1 cellular context compared by ENCODE assay signal in genomic region chr16:11358531-11358930, GRCh38.
TF ChIP-seq lines count a peak whose summit lies in the region.

No MANE protein-coding gene starts in this region.

TF ChIP-seq in HepG2, 621 proteins besides CTCF, POLR2A, EP300 and RAD21:
- TF ChIP-seq EEA1 (CRISPR knock-in tag; IDR thresholded peaks at IDR 0.05; ENCODE audit: borderline replicate concordance) (no peak), ZNF326 (CRISPR knock-in tag; IDR thresholded peaks at IDR 0.05; ENCODE audit: borderline replicate concordance) (no peak), REXO4 (CRISPR knock-in tag; IDR thresholded peaks at IDR 0.05; ENCODE audit: borderline replicate concordance) (no peak), GABPA (IDR thresholded peaks at IDR 0.05; ENCODE audit: low read depth, low read length) (no peak), GABPA (CRISPR knock-in tag; IDR thresholded peaks at IDR 0.05; ENCODE audit: low read depth) (no peak), GLMP (CRISPR knock-in tag; IDR thresholded peaks at IDR 0.05; ENCODE audit: borderline replicate concordance) (no peak), IRX3 (CRISPR knock-in tag; IDR thresholded peaks at IDR 0.05; ENCODE audit: borderline replicate concordance, low read depth) (no peak), ZZZ3 (CRISPR knock-in tag; IDR thresholded peaks at IDR 0.05; ENCODE audit: borderline replicate concordance) (no peak), ZNF781 (CRISPR knock-in tag; IDR thresholded peaks at IDR 0.05; ENCODE audit: borderline replicate concordance, not compliant biosample characterization) (no peak), ZNF782 (CRISPR knock-in tag; IDR thresholded peaks at IDR 0.05; ENCODE audit: borderline replicate concordance) (no peak), YY1 (IDR thresholded peaks at IDR 0.05; ENCODE audit: insufficient read depth, insufficient replicate concordance, low read depth, low read length) (no peak), ZNF501 (CRISPR knock-in tag; IDR thresholded peaks at IDR 0.05) (no peak), ZNF274 (CRISPR knock-in tag; IDR thresholded peaks at IDR 0.05) (0 out of 2 replicates have a peak, but pooled peaks have one; percentile 22), ZBTB1 (CRISPR knock-in tag; IDR thresholded peaks at IDR 0.05; ENCODE audit: borderline replicate concordance) (no peak), ONECUT2 (CRISPR knock-in tag; IDR thresholded peaks at IDR 0.05) (no peak), HES4 (CRISPR knock-in tag; IDR thresholded peaks at IDR 0.05; ENCODE audit: borderline replicate concordance) (no peak), MYC (CRISPR knock-in tag; IDR thresholded peaks at IDR 0.05; ENCODE audit: borderline replicate concordance) (0 out of 2 replicates have a peak, but pooled peaks have one; percentile 15), KLF16 (CRISPR knock-in tag; IDR thresholded peaks at IDR 0.05) (no peak)
- TF ChIP-seq, protein P1, sequence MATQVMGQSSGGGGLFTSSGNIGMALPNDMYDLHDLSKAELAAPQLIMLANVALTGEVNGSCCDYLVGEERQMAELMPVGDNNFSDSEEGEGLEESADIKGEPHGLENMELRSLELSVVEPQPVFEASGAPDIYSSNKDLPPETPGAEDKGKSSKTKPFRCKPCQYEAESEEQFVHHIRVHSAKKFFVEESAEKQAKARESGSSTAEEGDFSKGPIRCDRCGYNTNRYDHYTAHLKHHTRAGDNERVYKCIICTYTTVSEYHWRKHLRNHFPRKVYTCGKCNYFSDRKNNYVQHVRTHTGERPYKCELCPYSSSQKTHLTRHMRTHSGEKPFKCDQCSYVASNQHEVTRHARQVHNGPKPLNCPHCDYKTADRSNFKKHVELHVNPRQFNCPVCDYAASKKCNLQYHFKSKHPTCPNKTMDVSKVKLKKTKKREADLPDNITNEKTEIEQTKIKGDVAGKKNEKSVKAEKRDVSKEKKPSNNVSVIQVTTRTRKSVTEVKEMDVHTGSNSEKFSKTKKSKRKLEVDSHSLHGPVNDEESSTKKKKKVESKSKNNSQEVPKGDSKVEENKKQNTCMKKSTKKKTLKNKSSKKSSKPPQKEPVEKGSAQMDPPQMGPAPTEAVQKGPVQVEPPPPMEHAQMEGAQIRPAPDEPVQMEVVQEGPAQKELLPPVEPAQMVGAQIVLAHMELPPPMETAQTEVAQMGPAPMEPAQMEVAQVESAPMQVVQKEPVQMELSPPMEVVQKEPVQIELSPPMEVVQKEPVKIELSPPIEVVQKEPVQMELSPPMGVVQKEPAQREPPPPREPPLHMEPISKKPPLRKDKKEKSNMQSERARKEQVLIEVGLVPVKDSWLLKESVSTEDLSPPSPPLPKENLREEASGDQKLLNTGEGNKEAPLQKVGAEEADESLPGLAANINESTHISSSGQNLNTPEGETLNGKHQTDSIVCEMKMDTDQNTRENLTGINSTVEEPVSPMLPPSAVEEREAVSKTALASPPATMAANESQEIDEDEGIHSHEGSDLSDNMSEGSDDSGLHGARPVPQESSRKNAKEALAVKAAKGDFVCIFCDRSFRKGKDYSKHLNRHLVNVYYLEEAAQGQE (IDR thresholded peaks at IDR 0.05; ENCODE audit: borderline replicate concordance in 1 of 2, low read depth in 1 of 2, low read length in 2 of 2): no peak
- TF ChIP-seq, protein P2, sequence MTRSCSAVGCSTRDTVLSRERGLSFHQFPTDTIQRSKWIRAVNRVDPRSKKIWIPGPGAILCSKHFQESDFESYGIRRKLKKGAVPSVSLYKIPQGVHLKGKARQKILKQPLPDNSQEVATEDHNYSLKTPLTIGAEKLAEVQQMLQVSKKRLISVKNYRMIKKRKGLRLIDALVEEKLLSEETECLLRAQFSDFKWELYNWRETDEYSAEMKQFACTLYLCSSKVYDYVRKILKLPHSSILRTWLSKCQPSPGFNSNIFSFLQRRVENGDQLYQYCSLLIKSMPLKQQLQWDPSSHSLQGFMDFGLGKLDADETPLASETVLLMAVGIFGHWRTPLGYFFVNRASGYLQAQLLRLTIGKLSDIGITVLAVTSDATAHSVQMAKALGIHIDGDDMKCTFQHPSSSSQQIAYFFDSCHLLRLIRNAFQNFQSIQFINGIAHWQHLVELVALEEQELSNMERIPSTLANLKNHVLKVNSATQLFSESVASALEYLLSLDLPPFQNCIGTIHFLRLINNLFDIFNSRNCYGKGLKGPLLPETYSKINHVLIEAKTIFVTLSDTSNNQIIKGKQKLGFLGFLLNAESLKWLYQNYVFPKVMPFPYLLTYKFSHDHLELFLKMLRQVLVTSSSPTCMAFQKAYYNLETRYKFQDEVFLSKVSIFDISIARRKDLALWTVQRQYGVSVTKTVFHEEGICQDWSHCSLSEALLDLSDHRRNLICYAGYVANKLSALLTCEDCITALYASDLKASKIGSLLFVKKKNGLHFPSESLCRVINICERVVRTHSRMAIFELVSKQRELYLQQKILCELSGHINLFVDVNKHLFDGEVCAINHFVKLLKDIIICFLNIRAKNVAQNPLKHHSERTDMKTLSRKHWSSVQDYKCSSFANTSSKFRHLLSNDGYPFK (CRISPR knock-in tag; IDR thresholded peaks at IDR 0.05; ENCODE audit: borderline replicate concordance): 0 out of 2 replicates have a peak, but pooled peaks have one; percentile 21
- TF ChIP-seq, protein P3, sequence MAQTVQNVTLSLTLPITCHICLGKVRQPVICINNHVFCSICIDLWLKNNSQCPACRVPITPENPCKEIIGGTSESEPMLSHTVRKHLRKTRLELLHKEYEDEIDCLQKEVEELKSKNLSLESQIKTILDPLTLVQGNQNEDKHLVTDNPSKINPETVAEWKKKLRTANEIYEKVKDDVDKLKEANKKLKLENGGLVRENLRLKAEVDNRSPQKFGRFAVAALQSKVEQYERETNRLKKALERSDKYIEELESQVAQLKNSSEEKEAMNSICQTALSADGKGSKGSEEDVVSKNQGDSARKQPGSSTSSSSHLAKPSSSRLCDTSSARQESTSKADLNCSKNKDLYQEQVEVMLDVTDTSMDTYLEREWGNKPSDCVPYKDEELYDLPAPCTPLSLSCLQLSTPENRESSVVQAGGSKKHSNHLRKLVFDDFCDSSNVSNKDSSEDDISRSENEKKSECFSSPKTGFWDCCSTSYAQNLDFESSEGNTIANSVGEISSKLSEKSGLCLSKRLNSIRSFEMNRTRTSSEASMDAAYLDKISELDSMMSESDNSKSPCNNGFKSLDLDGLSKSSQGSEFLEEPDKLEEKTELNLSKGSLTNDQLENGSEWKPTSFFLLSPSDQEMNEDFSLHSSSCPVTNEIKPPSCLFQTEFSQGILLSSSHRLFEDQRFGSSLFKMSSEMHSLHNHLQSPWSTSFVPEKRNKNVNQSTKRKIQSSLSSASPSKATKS (CRISPR knock-in tag; IDR thresholded peaks at IDR 0.05): no peak
- TF ChIP-seq, protein P4, sequence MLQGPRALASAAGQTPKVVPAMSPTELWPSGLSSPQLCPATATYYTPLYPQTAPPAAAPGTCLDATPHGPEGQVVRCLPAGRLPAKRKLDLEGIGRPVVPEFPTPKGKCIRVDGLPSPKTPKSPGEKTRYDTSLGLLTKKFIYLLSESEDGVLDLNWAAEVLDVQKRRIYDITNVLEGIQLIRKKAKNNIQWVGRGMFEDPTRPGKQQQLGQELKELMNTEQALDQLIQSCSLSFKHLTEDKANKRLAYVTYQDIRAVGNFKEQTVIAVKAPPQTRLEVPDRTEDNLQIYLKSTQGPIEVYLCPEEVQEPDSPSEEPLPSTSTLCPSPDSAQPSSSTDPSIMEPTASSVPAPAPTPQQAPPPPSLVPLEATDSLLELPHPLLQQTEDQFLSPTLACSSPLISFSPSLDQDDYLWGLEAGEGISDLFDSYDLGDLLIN (CRISPR knock-in tag; IDR thresholded peaks at IDR 0.05; ENCODE audit: borderline replicate concordance): no peak
